In the genomic region with DNA sequence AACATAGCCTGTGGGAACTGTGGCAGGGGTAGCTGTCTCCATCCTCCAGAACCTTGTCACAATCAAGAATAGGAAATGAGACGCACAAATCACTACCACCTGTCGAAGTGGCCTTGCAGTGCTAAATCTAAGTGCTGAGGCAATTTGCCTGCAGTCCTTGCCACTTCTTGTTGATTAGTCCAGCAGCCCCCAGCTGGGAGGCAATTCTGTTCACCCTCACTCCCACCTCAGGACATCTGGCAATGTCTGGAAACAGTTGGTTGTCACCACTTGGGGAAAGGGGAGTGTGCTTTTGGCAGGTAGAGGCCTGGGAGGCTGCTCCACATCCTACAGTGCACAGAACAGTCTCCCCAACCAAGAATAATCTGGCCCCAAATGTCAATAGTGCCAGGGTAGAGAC, we compare ENCODE assay signal across 12 cellular contexts. TPM values are rescaled to one million over a fixed set of nuclear protein-coding genes. Genes with fewer than 3 reads are reported as not detected.
DNase-seq lines count a peak whose midpoint lies in the region; ATAC-seq, FAIRE-seq and TF ChIP-seq lines count a peak whose summit lies in the region.
"Had no signal": no experiment of that assay in that cellular context is flagged by ENCODE, and none has a peak within 500 bp of the region (broad histone marks: within the 10 kb centered on the region; RNA-seq: fewer than 3 reads in every experiment).

No MANE protein-coding gene starts in this region.

- no peaks in the 10 kb centered on the region for H3K36me3 ChIP-seq in HEK293 (ENCODE audit: control insufficient read depth in 2 of 2, insufficient read depth in 1 of 2, low read length in 2 of 2)
- no peaks in the 10 kb centered on the region for H3K36me3 ChIP-seq in endothelial cell of umbilical vein (ENCODE audit: control insufficient read depth in 2 of 2, extremely low read depth in 1 of 2, insufficient read depth in 2 of 2, low read length in 2 of 2)
- H3K36me3 ChIP-seq in sigmoid colon = no peaks in the 10 kb centered on the region
- H3K36me3 ChIP-seq in testis (ENCODE audit: low read depth, missing control alignments) = no peaks in the 10 kb centered on the region

- WGBS in sigmoid colon, 2 donors = 80 to 85% methylated on average over 2 of the region's 2 CpGs
- 71 to 76% methylated on average over 2 of the region's 2 CpGs for WGBS in testis, 2 donors

- dilution Hi-C loops in endothelial cell of umbilical vein (cut with MboI; ENCODE audit: extremely low pct_ligation_motif_present, low sequenced_read_pairs) = no loop called here

- TF ChIP-seq POLR2A in endothelial cell of umbilical vein (IDR thresholded peaks at IDR 0.05; ENCODE audit: low read depth, low read length) (no peak), sigmoid colon (IDR thresholded peaks at IDR 0.05) (no peak), testis (IDR thresholded peaks at IDR 0.05) (no peak)

- no peaks in the 10 kb centered on the region for H3K9me3 ChIP-seq in HEK293 (ENCODE audit: control insufficient read depth, insufficient read depth, low read depth, low read length)
- no peaks in the 10 kb centered on the region for H3K9me3 ChIP-seq in endothelial cell of umbilical vein (replicated peaks; ENCODE audit: control insufficient read depth, insufficient read depth, low read length)
- H3K9me3 ChIP-seq in sigmoid colon = no peaks in the 10 kb centered on the region
- no peaks in the 10 kb centered on the region for H3K9me3 ChIP-seq in testis

- H3K27me3 ChIP-seq in endothelial cell of umbilical vein (ENCODE audit: control insufficient read depth in 2 of 2, insufficient read depth in 2 of 2, low read length in 2 of 2) (no peaks in the 10 kb centered on the region), sigmoid colon (no peaks in the 10 kb centered on the region), testis (no peaks in the 10 kb centered on the region)

- peak overlapping the region; percentile 41 for H3K4me2 ChIP-seq in endothelial cell of umbilical vein (ENCODE audit: insufficient read depth, low read length)

- POLR2A ChIA-PET in HEK293 (lab: Yijun Ruan, JAX) (no interaction called here), endothelial cell of umbilical vein (lab: Charles Lee) (no interaction called here)

- H4K20me1 ChIP-seq in endothelial cell of umbilical vein (replicated peaks; ENCODE audit: control insufficient read depth, extremely low read depth, insufficient read depth, low read length) = no peaks in the 10 kb centered on the region

- no peak for TF ChIP-seq EP300 in sigmoid colon (IDR thresholded peaks at IDR 0.05)

- H3K79me2 ChIP-seq in endothelial cell of umbilical vein (ENCODE audit: control insufficient read depth, insufficient read depth, low read length) = peaks cover 21% of the 10 kb centered on the region

- H3K9ac ChIP-seq in endothelial cell of umbilical vein (replicated peaks; ENCODE audit: extremely low read depth, insufficient read depth, low read length) = peak overlapping the region; percentile 32

- H3K9me1 ChIP-seq in endothelial cell of umbilical vein (replicated peaks; ENCODE audit: control insufficient read depth, extremely low read depth, insufficient read depth, low read length) = no peaks in the 10 kb centered on the region

- CTCF ChIA-PET in HEK293 (lab: Yijun Ruan, JAX) = interaction anchor here (0.6 to 1.1 kb wide), 3 partner anchors 51 to 1242 kb away, joined by 3 read pairs; no protein-coding TSS in a partner anchor
- CTCF ChIA-PET in endothelial cell of umbilical vein (lab: Charles Lee) = interaction anchor here (0.9 to 2.4 kb wide), 8 partner anchors 9 to 51 kb away, joined by 3 to 14 read pairs (median 6); no protein-coding TSS in a partner anchor

- DNase-seq in NCI-H524 (lab: John Stamatoyannopoulos, UW) = peak; percentile 97 to 99
- DNase-seq in endothelial cell of umbilical vein (ENCODE audit: low read depth, low spot score) = no peak
- DNase-seq in sigmoid colon = no peak
- no peak for DNase-seq in putamen (ENCODE audit: low spot score)
- DNase-seq in testis = no peak
- DNase-seq: DMS153, NCI-H510A treated with DMSO at 0.1 percent for 48 hours had no signal

- no peaks in the 10 kb centered on the region for H3K4me1 ChIP-seq in HEK293 (ENCODE audit: control insufficient read depth, insufficient read depth, low read length)
- peaks cover 51% of the 10 kb centered on the region for H3K4me1 ChIP-seq in endothelial cell of umbilical vein (ENCODE audit: control insufficient read depth, extremely low read depth, insufficient read depth, low read length)
- H3K4me1 ChIP-seq in sigmoid colon = peaks cover 0 to 75% (median 71%) of the 10 kb centered on the region in 4 donors
- H3K4me1 ChIP-seq in testis = no peaks in the 10 kb centered on the region

- no peak overlapping the region for H2AFZ ChIP-seq in endothelial cell of umbilical vein (ENCODE audit: low read depth, low read length)

- H3K4me3 ChIP-seq in HEK293 (ENCODE audit: low read depth, low read length) (no peak overlapping the region), endothelial cell of umbilical vein (replicated peaks in 1 of 3; ENCODE audit: insufficient read depth in 1 of 3, low read depth in 1 of 3, low read length in 3 of 3) (no peak overlapping the region), sigmoid colon (no peak overlapping the region), testis (no peak overlapping the region)

- intact Hi-C loops in endothelial cell of umbilical vein (cut with micrococcal nuclease) = loop anchor here (1.0 to 5.0 kb wide), 3 partner anchors 9 to 122 kb away; a partner anchor contains a TSS
- intact Hi-C loops in sigmoid colon (cut with DNase I) = no loop called here
- intact Hi-C loops in testis (cut with DNase I; ENCODE audit: low total_unique reads) = no loop called here

- no peak for FAIRE-seq in endothelial cell of umbilical vein (lab: Jason Lieb, UNC)
- FAIRE-seq: endometrium, islet of Langerhans had no signal

- no peak overlapping the region for H3K27ac ChIP-seq in HEK293 (ENCODE audit: extremely low read depth, low read depth, low read length)
- H3K27ac ChIP-seq in endothelial cell of umbilical vein (ENCODE audit: insufficient read depth, low read depth, low read length) = peak overlapping the region; percentile 76
- H3K27ac ChIP-seq in sigmoid colon = peak overlapping the region; percentile 70 to 94 (median 91)
- H3K27ac ChIP-seq in testis = peak overlapping the region in 1 of 2 donors; percentile 54

- BruUV-seq in endothelial cell of umbilical vein (replicated peaks; lab: Mats Ljungman, UMichigan) = no TSS peak

- TF ChIP-seq CTCF in HEK293 (tag by site-specific recombination; IDR thresholded peaks at IDR 0.05) = no peak
- TF ChIP-seq CTCF in endothelial cell of umbilical vein (IDR thresholded peaks at IDR 0.05; ENCODE audit: extremely low read depth in 1 of 2, insufficient read depth in 1 of 2, low read depth in 1 of 2, low read length in 2 of 2) = no peak
- no peak for TF ChIP-seq CTCF in sigmoid colon (IDR thresholded peaks at IDR 0.05)
- TF ChIP-seq CTCF in testis (IDR thresholded peaks at IDR 0.05) = no peak

- ATAC-seq in HG03039 (IDR thresholded peaks at IDR 0.05; ENCODE audit: unreplicated experiment) (no peak), GM21576 (IDR thresholded peaks at IDR 0.05; ENCODE audit: unreplicated experiment) (no peak)

TF ChIP-seq in HEK293, 187 proteins besides CTCF, POLR2A, EP300 and RAD21 (continues in another document):
- TF ChIP-seq SCRT1 (tag by site-specific recombination; IDR thresholded peaks at IDR 0.05; ENCODE audit: borderline replicate concordance) (0 out of 2 replicates have a peak, but pooled peaks have one; percentile 28), ZIC2 (tag by site-specific recombination; IDR thresholded peaks at IDR 0.05) (peak; percentile 59), SCRT2 (tag by site-specific recombination; IDR thresholded peaks at IDR 0.05) (peak; percentile 80), ZXDB (tag by site-specific recombination; IDR thresholded peaks at IDR 0.05) (no peak)

TF ChIP-seq in endothelial cell of umbilical vein, 7 proteins besides CTCF, POLR2A, EP300 and RAD21 (continues in another document):
- TF ChIP-seq MYC (IDR thresholded peaks at IDR 0.05; ENCODE audit: low read depth, low read length) (no peak), EZH2 (IDR thresholded peaks at IDR 0.05; ENCODE audit: borderline replicate concordance, low read depth, low read length, severe bottlenecking) (no peak), POLR2AphosphoS5 (IDR thresholded peaks at IDR 0.05; ENCODE audit: insufficient read depth, low read depth, low read length) (no peak), FOS (IDR thresholded peaks at IDR 0.05; ENCODE audit: borderline replicate concordance, insufficient read depth, low read length) (no peak)
- TF ChIP-seq, protein P1, sequence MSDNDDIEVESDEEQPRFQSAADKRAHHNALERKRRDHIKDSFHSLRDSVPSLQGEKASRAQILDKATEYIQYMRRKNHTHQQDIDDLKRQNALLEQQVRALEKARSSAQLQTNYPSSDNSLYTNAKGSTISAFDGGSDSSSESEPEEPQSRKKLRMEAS (IDR thresholded peaks at IDR 0.05; ENCODE audit: insufficient read depth, insufficient read length) = no peak

RNA-seq across cellular contexts. Expression of a gene that starts 10.7 kb away (rescaled TPM):
- total RNA-seq in endothelial cell of umbilical vein (16.1 and 16.2 TPM in 2 replicates), sigmoid colon (10 to 100 TPM; 14.3 to 21.2 (median 17.4) TPM), testis (100 to 1,000 TPM in 1 of 2 donors, 10 to 100 TPM in 1; 92.9 to 127 TPM)
- polyA plus RNA-seq in endothelial cell of umbilical vein (19.0 and 20.6 TPM in 2 replicates), sigmoid colon (1 to 10 TPM; 1.2 to 4.2 (median 3.6) TPM), testis (ENCODE audit: insufficient read depth, low read depth, low replicate concordance) (197 TPM)
- 11.3 and 15.3 TPM in 2 replicates for polyA plus RNA-seq in endothelial cell of umbilical vein (2011; cell fraction: cytosol; rRNA removed)
- polyA plus RNA-seq in endothelial cell of umbilical vein (2011; cell fraction: nucleus; rRNA removed) = 21.1 and 23.5 TPM in 2 replicates
- 7.6 and 11.4 TPM in 2 replicates for polyA plus RNA-seq in endothelial cell of umbilical vein (2012)
- polyA minus RNA-seq in endothelial cell of umbilical vein = 15.6 and 17.3 TPM in 2 replicates
- polyA minus RNA-seq in endothelial cell of umbilical vein (2011; cell fraction: cytosol; rRNA and poly(A)+ RNA removed) = 3.7 TPM
- polyA minus RNA-seq in endothelial cell of umbilical vein (2011; cell fraction: nucleus; rRNA and poly(A)+ RNA removed) = 21.1 and 28.7 TPM in 2 replicates

RNA-seq across cellular contexts. Expression of a gene that starts 35.8 kb away (rescaled TPM):
- total RNA-seq in endothelial cell of umbilical vein = not detected in 2 replicates
- not detected in 2 replicates for polyA plus RNA-seq in endothelial cell of umbilical vein
- not detected in 2 replicates for polyA plus RNA-seq in endothelial cell of umbilical vein (2011; cell fraction: cytosol; rRNA removed)
- polyA plus RNA-seq in endothelial cell of umbilical vein (2011; cell fraction: nucleus; rRNA removed) = not detected in 2 replicates
- polyA plus RNA-seq in endothelial cell of umbilical vein (2012) = not detected in 2 replicates
- polyA minus RNA-seq in endothelial cell of umbilical vein = not detected in 2 replicates
- not detected for polyA minus RNA-seq in endothelial cell of umbilical vein (2011; cell fraction: cytosol; rRNA and poly(A)+ RNA removed)
- polyA minus RNA-seq in endothelial cell of umbilical vein (2011; cell fraction: nucleus; rRNA and poly(A)+ RNA removed) = not detected in 2 replicates
- total RNA-seq in sigmoid colon = not detected
- under 1 TPM in 1 of 3 donors, not detected in 2; 0.06 TPM for polyA plus RNA-seq in sigmoid colon
- total RNA-seq in testis = 100 to 1,000 TPM in 1 of 2 donors, 10 to 100 TPM in 1; 83.4 to 316 TPM
- polyA plus RNA-seq in testis (ENCODE audit: insufficient read depth, low read depth, low replicate concordance) = 411 TPM

Comparison
In these comparisons a context has a peak if more than half of its experiments do, and no peak if none do; other contexts are left out.
1. DNase-seq: peak in NCI-H524 (2 of 2); none in endothelial cell of umbilical vein (single experiment), sigmoid colon (single experiment), putamen (single experiment) and testis (single experiment).
2. RNA of a gene that starts 35.8 kb away (total RNA-seq): 83.4 to 316 TPM in testis; not detected in endothelial cell of umbilical vein and not detected in sigmoid colon; every median in the first group is over 10 times any median in the second.